In genomic region chr1:76075877-76076276, GRCh38 we compare ENCODE assay signal across 1 cellular context.
TF ChIP-seq lines count a peak whose summit lies in the region.

No MANE protein-coding gene starts in this region.

TF ChIP-seq in liver, 16 proteins besides CTCF, POLR2A, EP300 and RAD21:
- TF ChIP-seq, protein P1, sequence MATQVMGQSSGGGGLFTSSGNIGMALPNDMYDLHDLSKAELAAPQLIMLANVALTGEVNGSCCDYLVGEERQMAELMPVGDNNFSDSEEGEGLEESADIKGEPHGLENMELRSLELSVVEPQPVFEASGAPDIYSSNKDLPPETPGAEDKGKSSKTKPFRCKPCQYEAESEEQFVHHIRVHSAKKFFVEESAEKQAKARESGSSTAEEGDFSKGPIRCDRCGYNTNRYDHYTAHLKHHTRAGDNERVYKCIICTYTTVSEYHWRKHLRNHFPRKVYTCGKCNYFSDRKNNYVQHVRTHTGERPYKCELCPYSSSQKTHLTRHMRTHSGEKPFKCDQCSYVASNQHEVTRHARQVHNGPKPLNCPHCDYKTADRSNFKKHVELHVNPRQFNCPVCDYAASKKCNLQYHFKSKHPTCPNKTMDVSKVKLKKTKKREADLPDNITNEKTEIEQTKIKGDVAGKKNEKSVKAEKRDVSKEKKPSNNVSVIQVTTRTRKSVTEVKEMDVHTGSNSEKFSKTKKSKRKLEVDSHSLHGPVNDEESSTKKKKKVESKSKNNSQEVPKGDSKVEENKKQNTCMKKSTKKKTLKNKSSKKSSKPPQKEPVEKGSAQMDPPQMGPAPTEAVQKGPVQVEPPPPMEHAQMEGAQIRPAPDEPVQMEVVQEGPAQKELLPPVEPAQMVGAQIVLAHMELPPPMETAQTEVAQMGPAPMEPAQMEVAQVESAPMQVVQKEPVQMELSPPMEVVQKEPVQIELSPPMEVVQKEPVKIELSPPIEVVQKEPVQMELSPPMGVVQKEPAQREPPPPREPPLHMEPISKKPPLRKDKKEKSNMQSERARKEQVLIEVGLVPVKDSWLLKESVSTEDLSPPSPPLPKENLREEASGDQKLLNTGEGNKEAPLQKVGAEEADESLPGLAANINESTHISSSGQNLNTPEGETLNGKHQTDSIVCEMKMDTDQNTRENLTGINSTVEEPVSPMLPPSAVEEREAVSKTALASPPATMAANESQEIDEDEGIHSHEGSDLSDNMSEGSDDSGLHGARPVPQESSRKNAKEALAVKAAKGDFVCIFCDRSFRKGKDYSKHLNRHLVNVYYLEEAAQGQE (IDR thresholded peaks at IDR 0.05), result no peak
- TF ChIP-seq HNF4A (conservative IDR thresholded peaks at IDR 0.05) (no peak), NR2F2 (IDR thresholded peaks at IDR 0.05) (peak; percentile 9), GABPA (IDR thresholded peaks at IDR 0.05 in 1 of 2, conservative IDR thresholded peaks at IDR 0.05 in 1 of 2) (peak in 1 of 2 donors; percentile 14), MAX (IDR thresholded peaks at IDR 0.05) (peak; percentile 29), EGR1 (IDR thresholded peaks at IDR 0.05; ENCODE audit: low read depth in 2 of 2) (peak in 1 of 2 donors; percentile 9), RXRA (IDR thresholded peaks at IDR 0.05) (peak; percentile 55 to 72), JUND (IDR thresholded peaks at IDR 0.05) (peak; percentile 81 to 85), TAF1 (conservative IDR thresholded peaks at IDR 0.05) (no peak), HNF4G (IDR thresholded peaks at IDR 0.05) (no peak), FOXA2 (IDR thresholded peaks at IDR 0.05) (no peak)
- TF ChIP-seq, protein P2, sequence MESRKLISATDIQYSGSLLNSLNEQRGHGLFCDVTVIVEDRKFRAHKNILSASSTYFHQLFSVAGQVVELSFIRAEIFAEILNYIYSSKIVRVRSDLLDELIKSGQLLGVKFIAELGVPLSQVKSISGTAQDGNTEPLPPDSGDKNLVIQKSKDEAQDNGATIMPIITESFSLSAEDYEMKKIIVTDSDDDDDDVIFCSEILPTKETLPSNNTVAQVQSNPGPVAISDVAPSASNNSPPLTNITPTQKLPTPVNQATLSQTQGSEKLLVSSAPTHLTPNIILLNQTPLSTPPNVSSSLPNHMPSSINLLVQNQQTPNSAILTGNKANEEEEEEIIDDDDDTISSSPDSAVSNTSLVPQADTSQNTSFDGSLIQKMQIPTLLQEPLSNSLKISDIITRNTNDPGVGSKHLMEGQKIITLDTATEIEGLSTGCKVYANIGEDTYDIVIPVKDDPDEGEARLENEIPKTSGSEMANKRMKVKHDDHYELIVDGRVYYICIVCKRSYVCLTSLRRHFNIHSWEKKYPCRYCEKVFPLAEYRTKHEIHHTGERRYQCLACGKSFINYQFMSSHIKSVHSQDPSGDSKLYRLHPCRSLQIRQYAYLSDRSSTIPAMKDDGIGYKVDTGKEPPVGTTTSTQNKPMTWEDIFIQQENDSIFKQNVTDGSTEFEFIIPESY (IDR thresholded peaks at IDR 0.05), result no peak
